In genomic region chr3:48465237-48465530, GRCh38 we compare ENCODE assay signal across 9 cellular contexts. TPM values are rescaled to one million over a fixed set of nuclear protein-coding genes. Genes with fewer than 3 reads are reported as not detected.
DNase-seq lines count a peak whose midpoint lies in the region; ATAC-seq and TF ChIP-seq lines count a peak whose summit lies in the region.
"Had no signal": no experiment of that assay in that cellular context is flagged by ENCODE, and none has a peak within 500 bp of the region (broad histone marks: within the 10 kb centered on the region; RNA-seq: fewer than 3 reads in every experiment).

No MANE protein-coding gene starts in this region.

- H3K27ac Mint-ChIP-seq in GM23338, result peak overlapping the region; percentile 99
- H3K27ac Mint-ChIP-seq in T-cell, result peak overlapping the region; percentile 94 to 95

- ATAC-seq in GM23338 (no peak), T-cell (replicated peaks in 1 of 4) (no peak), gastrocnemius medialis (peak; percentile 0 to 1), HG03097 (IDR thresholded peaks at IDR 0.05; ENCODE audit: low FRiP score, unreplicated experiment) (no peak), HG03460 (IDR thresholded peaks at IDR 0.05; ENCODE audit: unreplicated experiment) (no peak)

- H3K27ac ChIP-seq in GM23338 (ENCODE audit: low read depth), result peak overlapping the region; percentile 92
- peak overlapping the region; percentile 99 to 100 (median 100) for H3K27ac ChIP-seq in gastrocnemius medialis

- H2AFZ ChIP-seq in GM23338, result no peak overlapping the region

- no peaks in the 10 kb centered on the region for H3K4me1 ChIP-seq in GM23338 (ENCODE audit: insufficient read depth)
- H3K4me1 ChIP-seq in gastrocnemius medialis, result peaks cover 36 to 37% of the 10 kb centered on the region in 2 donors

- no peaks in the 10 kb centered on the region for H3K9me3 Mint-ChIP-seq in GM23338
- no peaks in the 10 kb centered on the region for H3K9me3 Mint-ChIP-seq in T-cell

- H3K4me3 Mint-ChIP-seq in GM23338 (no peak overlapping the region; the same call in 2 of the 3 replicates), T-cell (peak overlapping the region; percentile 83 to 88 (median 85))

- H3K27me3 Mint-ChIP-seq in GM23338 (ENCODE audit: insufficient read depth, low read depth, poor library complexity) (peaks cover 12% of the 10 kb centered on the region), T-cell (no peaks in the 10 kb centered on the region)

- peaks cover 8% of the 10 kb centered on the region; the same call in 1 of the 2 replicates for H3F3A ChIP-seq in GM23338 (replicated peaks; ENCODE audit: low read depth)

- no peaks in the 10 kb centered on the region for H3K9me2 ChIP-seq in GM23338 (ENCODE audit: insufficient read depth)

- H3K4me3 ChIP-seq in GM23338, result no peak overlapping the region
- peak overlapping the region; percentile 9 for H3K4me3 ChIP-seq in fibroblast of the aortic adventitia (ENCODE audit: low read depth, low read length)
- H3K4me3 ChIP-seq in gastrocnemius medialis, result peak overlapping the region in 2 of 4 donors; percentile 40 to 76

- no peak for TF ChIP-seq POLR2A in gastrocnemius medialis (IDR thresholded peaks at IDR 0.05)

- H3K27me3 ChIP-seq in GM23338 (ENCODE audit: insufficient read depth) (no peaks in the 10 kb centered on the region), gastrocnemius medialis (no peaks in the 10 kb centered on the region)

- H3K36me3 Mint-ChIP-seq in GM23338 (ENCODE audit: low read depth) (peaks cover 51% of the 10 kb centered on the region), T-cell (peaks cover 31% of the 10 kb centered on the region)

- intact Hi-C loops in gastrocnemius medialis (cut with DNase I; ENCODE audit: low total_unique reads), result loop anchor here (1.0 to 5.0 kb wide), 4 partner anchors 42 to 222 kb away; partner anchors contain the start of genes NCKIPSD and UQCRC1

- H4K20me1 ChIP-seq in GM23338 (replicated peaks; ENCODE audit: insufficient read depth), result no peaks in the 10 kb centered on the region; the same call in 1 of the 2 replicates

- no peak overlapping the region for H3K4me2 ChIP-seq in GM23338

- no peaks in the 10 kb centered on the region; the same call in 1 of the 2 replicates for H3K79me2 ChIP-seq in GM23338 (replicated peaks; ENCODE audit: insufficient read depth)

- CTCF ChIA-PET in T-cell (lab: Charles Lee), result no interaction called here

- H3K4me1 Mint-ChIP-seq in GM23338 (peaks cover 28% of the 10 kb centered on the region), T-cell (peaks cover 51 to 57% (median 54%) of the 10 kb centered on the region in 3 donors)

- H3K36me3 ChIP-seq in GM23338 (ENCODE audit: insufficient read depth) (peaks cover 19% of the 10 kb centered on the region; the same call in 1 of the 2 replicates), gastrocnemius medialis (peaks cover 0 to 28% of the 10 kb centered on the region in 2 donors)

- no peaks in the 10 kb centered on the region for H3K9me3 ChIP-seq in gastrocnemius medialis

- TF ChIP-seq CTCF in GM23338 (conservative IDR thresholded peaks at IDR 0.05; ENCODE audit: low read depth in 2 of 2) (no peak), fibroblast of the aortic adventitia (IDR thresholded peaks at IDR 0.05; ENCODE audit: insufficient read depth, low read length) (no peak), gastrocnemius medialis (IDR thresholded peaks at IDR 0.05 in 4 of 5, conservative IDR thresholded peaks at IDR 0.05 in 1 of 5) (peak in 1 of 5 experiments; percentile 87)

- DNase-seq in GM23338 (ENCODE audit: low spot score), result no peak
- DNase-seq in T-cell, result no peak
- no peak for DNase-seq in fibroblast of the aortic adventitia (ENCODE audit: low read depth)
- no peak for DNase-seq in gastrocnemius medialis
- DNase-seq in NCI-H446 treated with DMSO at 0.1 percent for 48 hours (lab: John Stamatoyannopoulos, UW), result no peak
- DNase-seq in ACHN, result no peak
- DNase-seq: activated CD4-positive, alpha-beta T cell treated with anti-CD3 and anti-CD28 coated beads for 4 hours had no signal

- POLR2A ChIA-PET in T-cell (lab: Charles Lee), result no interaction called here

- in situ Hi-C loops in gastrocnemius medialis (cut with MboI; ENCODE audit: low sequenced_read_pairs in 4 of 4), result loop anchor here in 2 of 4 donors (5.0 to 10.0 kb wide), 2 partner anchors 80 to 92 kb away; partner anchors contain the start of gene PFKFB4 (in 1 of the 2)
- in situ Hi-C loops in ACHN (cut with HindIII; ENCODE audit: low pct_ligation_motif_present, low pct_unique_long_range_greater_than_20kb, low sequenced_read_pairs), result no loop called here

TF ChIP-seq in GM23338, 12 proteins besides CTCF, POLR2A, EP300 and RAD21 (continues in another document):
- TF ChIP-seq ZNF331 (CRISPR knock-in tag; IDR thresholded peaks at IDR 0.05; ENCODE audit: low read depth) (no peak), REST (IDR thresholded peaks at IDR 0.05; ENCODE audit: unreplicated experiment) (no peak), EZH2phosphoT487 (IDR thresholded peaks at IDR 0.05; ENCODE audit: unreplicated experiment) (no peak), POLR2AphosphoS5 (IDR thresholded peaks at IDR 0.05; ENCODE audit: low read depth) (no peak), NANOG (IDR thresholded peaks at IDR 0.05; ENCODE audit: borderline replicate concordance) (no peak), STAT1 (IDR thresholded peaks at IDR 0.05; ENCODE audit: unreplicated experiment) (no peak), ZNF114 (CRISPR knock-in tag; IDR thresholded peaks at IDR 0.05) (no peak)
- TF ChIP-seq, protein P1, sequence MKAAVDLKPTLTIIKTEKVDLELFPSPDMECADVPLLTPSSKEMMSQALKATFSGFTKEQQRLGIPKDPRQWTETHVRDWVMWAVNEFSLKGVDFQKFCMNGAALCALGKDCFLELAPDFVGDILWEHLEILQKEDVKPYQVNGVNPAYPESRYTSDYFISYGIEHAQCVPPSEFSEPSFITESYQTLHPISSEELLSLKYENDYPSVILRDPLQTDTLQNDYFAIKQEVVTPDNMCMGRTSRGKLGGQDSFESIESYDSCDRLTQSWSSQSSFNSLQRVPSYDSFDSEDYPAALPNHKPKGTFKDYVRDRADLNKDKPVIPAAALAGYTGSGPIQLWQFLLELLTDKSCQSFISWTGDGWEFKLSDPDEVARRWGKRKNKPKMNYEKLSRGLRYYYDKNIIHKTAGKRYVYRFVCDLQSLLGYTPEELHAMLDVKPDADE (IDR thresholded peaks at IDR 0.05), result no peak

RNA-seq across cellular contexts. Expression of gene ATRIP, which starts 18.6 kb away (rescaled TPM):
- 17.3 and 17.6 TPM in 2 replicates for total RNA-seq in GM23338 (2014; rRNA removed; shearing (Covaris generic))
- polyA plus RNA-seq in GM23338 (2016; fragmentation: Nextera tagmentation; extraction: Ambion mirVana), result 5.8 and 6.1 TPM in 2 replicates
- 10 to 100 TPM in 3 of 5 donors, 1 to 10 TPM in 2; 7.8 to 14.9 (median 12.8) TPM for total RNA-seq in T-cell
- 4.0 and 14.5 TPM in 2 replicates for total RNA-seq in fibroblast of the aortic adventitia (ENCODE audit: low replicate concordance)
- 1 to 10 TPM; 4.8 to 7.2 (median 7.0) TPM for total RNA-seq in gastrocnemius medialis

RNA-seq across cellular contexts. Expression of gene TMA7, which starts 25.1 kb away (rescaled TPM):
- total RNA-seq in GM23338 (2014; rRNA removed; shearing (Covaris generic)), result 362 and 419 TPM in 2 replicates
- polyA plus RNA-seq in GM23338 (2016; fragmentation: Nextera tagmentation; extraction: Ambion mirVana), result 2,089 and 2,333 TPM in 2 replicates
- total RNA-seq in T-cell (100 to 1,000 TPM; 216 to 245 (median 229) TPM), fibroblast of the aortic adventitia (ENCODE audit: low replicate concordance) (234 and 390 TPM in 2 replicates), gastrocnemius medialis (100 to 1,000 TPM; 202 to 353 (median 294) TPM)

RNA-seq across cellular contexts. Expression of gene CCDC51, which starts 25.3 kb away (rescaled TPM):
- total RNA-seq in GM23338 (2014; rRNA removed; shearing (Covaris generic)), result 24.1 and 28.9 TPM in 2 replicates
- 20.8 and 22.2 TPM in 2 replicates for polyA plus RNA-seq in GM23338 (2016; fragmentation: Nextera tagmentation; extraction: Ambion mirVana)
- total RNA-seq in T-cell (1 to 10 TPM; 5.0 to 7.9 (median 6.4) TPM), fibroblast of the aortic adventitia (ENCODE audit: low replicate concordance) (19.3 and 38.0 TPM in 2 replicates), gastrocnemius medialis (10 to 100 TPM in 2 of 4 donors, 1 to 10 TPM in 2; 4.9 to 12.2 (median 9.9) TPM)

RNA-seq across cellular contexts. Expression of gene PLXNB1, which starts 35.3 kb away (rescaled TPM):
- total RNA-seq in GM23338 (2014; rRNA removed; shearing (Covaris generic)), result 144 and 164 TPM in 2 replicates
- polyA plus RNA-seq in GM23338 (2016; fragmentation: Nextera tagmentation; extraction: Ambion mirVana), result 49.0 and 49.3 TPM in 2 replicates
- total RNA-seq in T-cell (1 to 10 TPM; 2.5 to 6.9 (median 5.9) TPM), fibroblast of the aortic adventitia (ENCODE audit: low replicate concordance) (30.0 and 59.5 TPM in 2 replicates), gastrocnemius medialis (1 to 10 TPM; 2.8 to 7.2 (median 3.5) TPM)

RNA-seq across cellular contexts. Expression of gene SHISA5, which starts 38.8 kb away (rescaled TPM):
- total RNA-seq in GM23338 (2014; rRNA removed; shearing (Covaris generic)), result 148 and 166 TPM in 2 replicates
- polyA plus RNA-seq in GM23338 (2016; fragmentation: Nextera tagmentation; extraction: Ambion mirVana), result 146 and 167 TPM in 2 replicates
- 100 to 1,000 TPM; 156 to 258 (median 217) TPM for total RNA-seq in T-cell
- total RNA-seq in fibroblast of the aortic adventitia (ENCODE audit: low replicate concordance), result 60.4 and 107 TPM in 2 replicates
- total RNA-seq in gastrocnemius medialis, result 10 to 100 TPM; 17.0 to 31.6 (median 23.4) TPM

Comparison
In these comparisons a context has a peak if more than half of its experiments do, and no peak if none do; other contexts are left out.
1. ATAC-seq: peak in gastrocnemius medialis (2 of 2); none in GM23338 (single experiment), T-cell (0 of 4), HG03097 (single experiment) and HG03460 (single experiment).